In the genomic region with DNA sequence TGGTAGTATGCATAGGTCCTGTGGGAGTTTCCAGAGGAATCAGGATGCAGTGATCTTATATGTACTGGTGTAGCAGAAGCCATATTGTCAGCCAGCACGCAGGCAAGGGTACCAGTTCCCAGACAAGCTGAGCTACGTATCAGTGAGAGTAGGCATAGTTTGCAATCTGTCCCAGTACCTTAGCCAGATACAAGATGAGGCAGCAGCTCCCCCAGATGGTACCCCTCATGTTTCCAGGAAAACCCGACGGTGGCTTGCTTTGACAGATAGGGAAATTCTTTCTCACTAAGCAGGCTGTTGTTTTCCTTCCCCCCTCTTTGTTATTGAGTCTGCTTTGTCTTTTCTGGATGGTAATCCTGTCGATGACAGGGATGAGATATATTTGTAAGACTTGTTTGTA, we compare ENCODE assay signal across 11 cellular contexts.
DNase-seq lines count a peak whose midpoint lies in the region; ATAC-seq and TF ChIP-seq lines count a peak whose summit lies in the region.
"Had no signal": no experiment of that assay in that cellular context is flagged by ENCODE, and none has a peak within 500 bp of the region (broad histone marks: within the 10 kb centered on the region; RNA-seq: fewer than 3 reads in every experiment).

No MANE protein-coding gene starts in this region.

- H3K27me3 ChIP-seq in heart right ventricle (no peaks in the 10 kb centered on the region), iPS DF 6.9 (ENCODE audit: control insufficient read depth, insufficient read depth, low read length) (no peaks in the 10 kb centered on the region)
- H3K27me3 ChIP-seq: BLaER1 treated with 17β-estradiol and CSF1 and Interleukin-3, amounts not matched to agents 10 nM and 100 nM had no signal

- peak overlapping the region in 1 of 2 donors; percentile 19 for H3K4me3 Mint-ChIP-seq in activated T-cell treated with anti-CD3 and anti-CD28 coated beads, Interleukin-2, amount 50 U/mL, for 72 hours
- peak overlapping the region; percentile 0 to 2 for H3K4me3 Mint-ChIP-seq in stimulated activated naive CD8-positive, alpha-beta T cell treated with anti-CD3 and anti-CD28 coated beads, Interleukin-15, amount 100 ng/mL, for 72 hours
- H3K4me3 Mint-ChIP-seq: neural crest cell had no signal

- DNase-seq in heart right ventricle (no peak), cardiac septum (ENCODE audit: low spot score) (no peak), iPS DF 6.9 (ENCODE audit: low read depth, low spot score) (peak; percentile 4), NCI-H1417 (lab: John Stamatoyannopoulos, UW) (no peak), lower leg skin (ENCODE audit: low spot score in 2 of 2) (no peak)
- peak; percentile 56 to 59 for DNase-seq in activated T-cell treated with anti-CD3 and anti-CD28 coated beads, Interleukin-2, amount 50 U/mL, for 72 hours
- DNase-seq in stimulated activated naive CD8-positive, alpha-beta T cell treated with anti-CD3 and anti-CD28 coated beads, Interleukin-15, amount 100 ng/mL, for 72 hours = peak; percentile 33 to 61

- peaks cover 77% of the 10 kb centered on the region for H3K4me1 Mint-ChIP-seq in activated T-cell treated with anti-CD3 and anti-CD28 coated beads, Interleukin-2, amount 50 U/mL, for 72 hours (ENCODE audit: low read depth)
- peaks cover 91% of the 10 kb centered on the region for H3K4me1 Mint-ChIP-seq in stimulated activated naive CD8-positive, alpha-beta T cell treated with anti-CD3 and anti-CD28 coated beads, Interleukin-15, amount 100 ng/mL, for 72 hours

- H3K27ac ChIP-seq in heart right ventricle (no peak overlapping the region), iPS DF 6.9 (ENCODE audit: low read length) (no peak overlapping the region)
- H3K27ac ChIP-seq: BLaER1 treated with 17β-estradiol and CSF1 and Interleukin-3, amounts not matched to agents 10 nM and 100 nM had no signal

- H3K36me3 Mint-ChIP-seq in activated T-cell treated with anti-CD3 and anti-CD28 coated beads, Interleukin-2, amount 50 U/mL, for 72 hours (ENCODE audit: insufficient read depth in 2 of 2) = peaks cover 1 to 10% of the 10 kb centered on the region in 2 donors

- TF ChIP-seq POLR2A in lower leg skin (IDR thresholded peaks at IDR 0.05) = no peak

- TF ChIP-seq CTCF in heart right ventricle (IDR thresholded peaks at IDR 0.05) (peak in 2 of 9 donors; percentile 26 to 43), lower leg skin (IDR thresholded peaks at IDR 0.05) (no peak)

- H3K4me3 ChIP-seq in heart right ventricle (no peak overlapping the region), iPS DF 6.9 (ENCODE audit: low read length) (no peak overlapping the region), lower leg skin (ENCODE audit: low read depth, poor library complexity, severe bottlenecking) (no peak overlapping the region)
- H3K4me3 ChIP-seq: BLaER1 treated with 17β-estradiol and CSF1 and Interleukin-3, amounts not matched to agents 10 nM and 100 nM; dorsolateral prefrontal cortex had no signal

- H3K27me3 Mint-ChIP-seq in activated T-cell treated with anti-CD3 and anti-CD28 coated beads, Interleukin-2, amount 50 U/mL, for 72 hours (ENCODE audit: low read depth) = no peaks in the 10 kb centered on the region
- H3K27me3 Mint-ChIP-seq in stimulated activated naive CD8-positive, alpha-beta T cell treated with anti-CD3 and anti-CD28 coated beads, Interleukin-15, amount 100 ng/mL, for 72 hours = no peaks in the 10 kb centered on the region

- H3K9me3 ChIP-seq in heart right ventricle (peaks cover 0 to 6% (median 0%) of the 10 kb centered on the region in 11 donors), iPS DF 6.9 (ENCODE audit: control insufficient read depth, insufficient read depth, low read length) (no peaks in the 10 kb centered on the region)

- no peaks in the 10 kb centered on the region for H3K36me3 ChIP-seq in heart right ventricle
- no peaks in the 10 kb centered on the region for H3K36me3 ChIP-seq in iPS DF 6.9 (ENCODE audit: control insufficient read depth, insufficient read depth, low read length)

- intact Hi-C loops in heart right ventricle (cut with DNase I) = loop anchor here in 3 of 10 donors (10.0 kb wide), 2 partner anchors 90 to 130 kb away; a partner anchor contains a TSS
- intact Hi-C loops in cardiac septum (cut with DNase I) = no loop called here
- intact Hi-C loops in lower leg skin (cut with DNase I; ENCODE audit: low total_unique reads) = no loop called here

- H3K4me1 ChIP-seq in heart right ventricle (peaks cover 4 to 65% (median 30%) of the 10 kb centered on the region in 9 donors), iPS DF 6.9 (ENCODE audit: control insufficient read depth, insufficient read depth, low read length) (no peaks in the 10 kb centered on the region)

- no peaks in the 10 kb centered on the region for H3K9me3 Mint-ChIP-seq in activated T-cell treated with anti-CD3 and anti-CD28 coated beads, Interleukin-2, amount 50 U/mL, for 72 hours
- H3K9me3 Mint-ChIP-seq in stimulated activated naive CD8-positive, alpha-beta T cell treated with anti-CD3 and anti-CD28 coated beads, Interleukin-15, amount 100 ng/mL, for 72 hours = no peaks in the 10 kb centered on the region
- H3K9me3 Mint-ChIP-seq: neural crest cell had no signal

- 38 to 39% methylated on average over 5 of the region's 5 CpGs for WGBS in heart right ventricle, 2 donors
- no CpG with 5 or more reads among the region's 5 CpGs for WGBS in iPS DF 6.9 (ENCODE audit: insufficient coverage, insufficient read length)
- 52 to 58% methylated on average over 5 of the region's 5 CpGs for WGBS in lower leg skin, 2 donors

- H3K27ac Mint-ChIP-seq in activated T-cell treated with anti-CD3 and anti-CD28 coated beads, Interleukin-2, amount 50 U/mL, for 72 hours = peak overlapping the region; percentile 85
- peak overlapping the region; percentile 30 to 88 for H3K27ac Mint-ChIP-seq in stimulated activated naive CD8-positive, alpha-beta T cell treated with anti-CD3 and anti-CD28 coated beads, Interleukin-15, amount 100 ng/mL, for 72 hours

- ATAC-seq in heart right ventricle = peak in 5 of 8 donors; percentile 29 to 55 (median 36)
- peak; percentile 84 to 88 for ATAC-seq in activated T-cell treated with anti-CD3 and anti-CD28 coated beads, Interleukin-2, amount 50 U/mL, for 72 hours (replicated peaks in 1 of 2)
- ATAC-seq in stimulated activated naive CD8-positive, alpha-beta T cell treated with anti-CD3 and anti-CD28 coated beads, Interleukin-15, amount 100 ng/mL, for 72 hours = peak; percentile 90
- ATAC-seq in HG03135 (IDR thresholded peaks at IDR 0.05; ENCODE audit: unreplicated experiment) = no peak

Comparison
In these comparisons a context has a peak if more than half of its experiments do, and no peak if none do; other contexts are left out.
1. DNase-seq: peak in activated T-cell treated with anti-CD3 and anti-CD28 coated beads, Interleukin-2, amount 50 U/mL, for 72 hours (2 of 2), iPS DF 6.9 (single experiment) and stimulated activated naive CD8-positive, alpha-beta T cell treated with anti-CD3 and anti-CD28 coated beads, Interleukin-15, amount 100 ng/mL, for 72 hours (2 of 2); none in heart right ventricle (0 of 2), cardiac septum (single experiment), NCI-H1417 (0 of 3) and lower leg skin (0 of 2).